In the genomic region with DNA sequence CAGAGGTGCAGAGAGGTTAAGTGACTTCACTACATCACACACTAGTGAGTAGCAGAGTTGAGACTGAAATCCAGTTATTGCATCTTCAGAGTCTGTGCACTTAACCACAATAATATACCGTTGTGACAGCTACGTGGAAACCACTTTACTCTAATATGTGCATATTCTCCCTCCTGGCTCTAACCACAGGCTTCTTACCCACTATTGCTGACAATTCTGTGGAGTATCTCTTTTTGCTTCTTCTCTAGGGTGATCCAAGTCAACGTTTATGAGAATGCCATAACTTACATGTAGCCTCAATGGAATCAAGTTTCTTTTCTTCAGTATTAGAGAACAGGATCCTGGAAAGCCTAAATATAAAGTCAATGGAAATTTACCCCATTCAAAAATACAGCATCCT, we compare ENCODE assay signal across 16 cellular contexts.
"Had no signal": no experiment of that assay in that cellular context is flagged by ENCODE, and none has a peak within 500 bp of the region (broad histone marks: within the 10 kb centered on the region; RNA-seq: fewer than 3 reads in every experiment).

No MANE protein-coding gene starts in this region.

- H3K9ac ChIP-seq: neural progenitor cell had no signal

- H3K27ac ChIP-seq: body of pancreas, epithelial cell of prostate, hepatocyte, neural progenitor cell, pancreas had no signal

- H3K4me2 ChIP-seq: hepatocyte, neural progenitor cell had no signal

- H2AFZ ChIP-seq: hepatocyte, neural progenitor cell had no signal

- FAIRE-seq: pancreas had no signal

- H3K79me2 ChIP-seq: hepatocyte had no signal

- H3K27me3 ChIP-seq: body of pancreas, hepatocyte, neural progenitor cell, pancreas had no signal

- H3K4me3 ChIP-seq: body of pancreas, hepatocyte, neural progenitor cell, pancreas had no signal

- H3K9me3 ChIP-seq: body of pancreas, pancreas had no signal

- H3K4me1 ChIP-seq: body of pancreas, neural progenitor cell, pancreas had no signal

- DNase-seq: activated naive CD4-positive, alpha-beta T cell treated with anti-CD3 and anti-CD28 coated beads for 36 hours; activated T-cell treated with anti-CD3 and anti-CD28 coated beads for 4 hours; body of pancreas; effector memory CD8-positive, alpha-beta T cell; islet precursor cell; mammary epithelial cell; naive B cell; pancreas; stimulated activated CD4-positive, alpha-beta T cell treated with anti-CD3 and anti-CD28 coated beads, Interleukin-15, amount 100 ng/mL, for 24 hours; stimulated activated CD4-positive, alpha-beta T cell treated with anti-CD3 and anti-CD28 coated beads, Interleukin-4, amount 100 ng/mL, for 1 hour; stimulated activated naive CD4-positive, alpha-beta T cell; trophoblast cell had no signal

- ATAC-seq: activated CD4-positive, CD25-positive, alpha-beta regulatory T cell treated with anti-CD3 and anti-CD28 coated beads, Interleukin-2, amount 50 U/mL, for 24 hours; body of pancreas; effector memory CD8-positive, alpha-beta T cell had no signal

- H3K36me3 ChIP-seq: neural progenitor cell, pancreas had no signal
